8 cellular contexts compared by ENCODE assay signal in the genomic region with DNA sequence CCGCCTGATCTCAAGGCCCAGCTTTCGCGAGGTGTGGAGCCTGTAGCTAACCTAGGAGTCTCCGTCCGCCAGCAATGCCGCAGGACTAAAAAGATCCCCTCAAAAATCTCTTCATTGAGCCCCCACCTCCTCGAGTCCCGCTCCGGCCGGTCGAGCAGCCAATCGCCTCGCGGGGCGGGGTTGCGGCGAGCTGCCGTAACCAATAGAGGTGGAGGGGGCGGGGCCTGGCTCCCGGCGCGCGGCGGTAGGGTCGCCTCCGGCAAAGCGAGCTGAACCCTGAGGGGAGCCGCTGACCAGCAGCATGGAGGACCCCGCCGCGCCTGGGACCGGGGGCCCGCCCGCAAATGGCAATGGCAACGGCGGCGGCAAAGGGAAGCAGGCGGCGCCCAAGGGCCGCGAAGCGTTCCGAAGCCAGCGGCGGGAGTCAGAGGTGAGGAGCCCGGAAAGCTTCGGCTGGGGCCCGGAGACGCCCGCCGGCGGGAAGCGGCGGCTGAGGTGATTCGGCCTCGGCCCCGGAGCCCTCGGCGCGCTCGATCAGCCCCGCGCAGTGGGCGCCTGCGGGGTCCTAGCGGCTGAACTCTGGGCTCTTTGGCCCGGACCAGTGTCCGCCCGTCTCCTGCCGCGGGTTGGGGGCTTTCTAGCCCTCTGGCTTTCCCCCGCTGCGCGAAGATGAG. TPM values are rescaled to one million over a fixed set of nuclear protein-coding genes. Genes with fewer than 3 reads are reported as not detected.
DNase-seq lines count a peak whose midpoint lies in the region; ATAC-seq, FAIRE-seq and TF ChIP-seq lines count a peak whose summit lies in the region.

A gene with protein sequence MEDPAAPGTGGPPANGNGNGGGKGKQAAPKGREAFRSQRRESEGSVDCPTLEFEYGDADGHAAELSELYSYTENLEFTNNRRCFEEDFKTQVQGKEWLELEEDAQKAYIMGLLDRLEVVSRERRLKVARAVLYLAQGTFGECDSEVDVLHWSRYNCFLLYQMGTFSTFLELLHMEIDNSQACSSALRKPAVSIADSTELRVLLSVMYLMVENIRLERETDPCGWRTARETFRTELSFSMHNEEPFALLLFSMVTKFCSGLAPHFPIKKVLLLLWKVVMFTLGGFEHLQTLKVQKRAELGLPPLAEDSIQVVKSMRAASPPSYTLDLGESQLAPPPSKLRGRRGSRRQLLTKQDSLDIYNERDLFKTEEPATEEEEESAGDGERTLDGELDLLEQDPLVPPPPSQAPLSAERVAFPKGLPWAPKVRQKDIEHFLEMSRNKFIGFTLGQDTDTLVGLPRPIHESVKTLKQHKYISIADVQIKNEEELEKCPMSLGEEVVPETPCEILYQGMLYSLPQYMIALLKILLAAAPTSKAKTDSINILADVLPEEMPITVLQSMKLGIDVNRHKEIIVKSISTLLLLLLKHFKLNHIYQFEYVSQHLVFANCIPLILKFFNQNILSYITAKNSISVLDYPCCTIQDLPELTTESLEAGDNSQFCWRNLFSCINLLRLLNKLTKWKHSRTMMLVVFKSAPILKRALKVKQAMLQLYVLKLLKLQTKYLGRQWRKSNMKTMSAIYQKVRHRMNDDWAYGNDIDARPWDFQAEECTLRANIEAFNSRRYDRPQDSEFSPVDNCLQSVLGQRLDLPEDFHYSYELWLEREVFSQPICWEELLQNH (plus strand): TSS at position 261 of the 674 bp plus-strand sequence. CDS start 41 bp downstream, at position 302.

- H3K79me2 ChIP-seq in keratinocyte (ENCODE audit: control insufficient read depth, insufficient read depth, low read length): peaks cover 7% of the 10 kb centered on the region

- H3K4me2 ChIP-seq in keratinocyte (ENCODE audit: control insufficient read depth, extremely low read depth, insufficient read depth, low read depth, low read length): peak within 1 kb of the TSS; percentile 93

- H3K27ac ChIP-seq in keratinocyte (ENCODE audit: control insufficient read depth, insufficient read depth, low read length): peak within 1 kb of the TSS; percentile 73

- TF ChIP-seq CTCF in keratinocyte (optimal IDR thresholded peaks at IDR 0.05 in 1 of 3, IDR thresholded peaks at IDR 0.05 in 1 of 3, conservative IDR thresholded peaks at IDR 0.05 in 1 of 3; ENCODE audit: extremely low read depth in 1 of 3, insufficient read depth in 2 of 3, low read length in 3 of 3): peak in 1 of 3 experiments; percentile 17

- peak within 1 kb of the TSS; percentile 87 for H3K9ac ChIP-seq in keratinocyte (ENCODE audit: control insufficient read depth, extremely low read depth, insufficient read depth, low read length)

- no peaks in the 10 kb centered on the region for H3K27me3 ChIP-seq in keratinocyte (ENCODE audit: control insufficient read depth, extremely low read depth, insufficient read depth, low read length)

- peak within 1 kb of the TSS; percentile 98 for H2AFZ ChIP-seq in keratinocyte (ENCODE audit: control insufficient read depth, low read length)

- H3K9me1 ChIP-seq in keratinocyte (ENCODE audit: control insufficient read depth, extremely low read depth, insufficient read depth, low read length): no peaks in the 10 kb centered on the region

- ATAC-seq in GM19043 (IDR thresholded peaks at IDR 0.05; ENCODE audit: low read depth, unreplicated experiment) (peak; percentile 96), HG03342 (IDR thresholded peaks at IDR 0.05; ENCODE audit: unreplicated experiment) (peak; percentile 95)

- DNase-seq in Ammon's horn (ENCODE audit: low spot score) (peak; percentile 93), NCI-H345 (lab: John Stamatoyannopoulos, UW) (peak; percentile 93), keratinocyte (ENCODE audit: low read depth, low spot score) (no peak)
- peak; percentile 76 to 84 (median 82) for DNase-seq in activated CD4-positive, CD25-positive, alpha-beta regulatory T cell (lab: John Stamatoyannopoulos, UW)
- peak; percentile 84 for DNase-seq in central memory CD4-positive, alpha-beta T cell
- DNase-seq in stimulated activated CD4-positive, alpha-beta T cell treated with anti-CD3 and anti-CD28 coated beads, Interleukin-15, amount 100 ng/mL, for 1 hour (ENCODE audit: low read depth in 1 of 2, low spot score in 1 of 2): peak; percentile 70 to 90

- no peaks in the 10 kb centered on the region for H3K9me3 ChIP-seq in keratinocyte (ENCODE audit: control insufficient read depth, low read depth, low read length)

- peaks cover 40% of the 10 kb centered on the region for H3K4me1 ChIP-seq in keratinocyte (ENCODE audit: control insufficient read depth, extremely low read depth, insufficient read depth, low read length)

- no peaks in the 10 kb centered on the region for H3K36me3 ChIP-seq in keratinocyte (ENCODE audit: control insufficient read depth in 2 of 2, extremely low read depth in 1 of 2, insufficient read depth in 2 of 2, low read length in 2 of 2)

- H4K20me1 ChIP-seq in keratinocyte (ENCODE audit: control insufficient read depth, extremely low read depth, insufficient read depth, low read length): no peaks in the 10 kb centered on the region

- no peak for FAIRE-seq in keratinocyte (lab: Jason Lieb, UNC)

- H3K4me3 ChIP-seq in keratinocyte (ENCODE audit: control insufficient read depth in 2 of 3, extremely low read depth in 1 of 3, insufficient read depth in 2 of 3, low read depth in 1 of 3, low read length in 3 of 3): peak within 1 kb of the TSS; percentile 68 to 89 (median 87)

- dilution Hi-C loops in keratinocyte (cut with MboI; ENCODE audit: extremely low pct_ligation_motif_present, low sequenced_read_pairs): no loop called here

RNA-seq across cellular contexts. Expression of the gene that starts here (rescaled TPM):
- 9.5 to 18.6 TPM (median 12.5 TPM) in 3 replicates for polyA plus RNA-seq in keratinocyte
- polyA plus RNA-seq in keratinocyte (2011; ENCODE audit: low read depth): 13.9 TPM
- 6.5 and 7.7 TPM in 2 replicates for polyA plus RNA-seq in keratinocyte (2011; cell fraction: cytosol; rRNA removed)
- 21.2 and 24.3 TPM in 2 replicates for polyA plus RNA-seq in keratinocyte (2011; cell fraction: nucleus; rRNA removed)
- 6.2 and 8.0 TPM in 2 replicates for polyA plus RNA-seq in keratinocyte (2012; ENCODE audit: low replicate concordance)
- polyA minus RNA-seq in keratinocyte: 13.1 to 30.0 TPM (median 18.0 TPM) in 3 replicates
- 14.2 TPM for polyA minus RNA-seq in keratinocyte (2011; cell fraction: cytosol; rRNA and poly(A)+ RNA removed)
- 11.6 and 24.7 TPM in 2 replicates for polyA minus RNA-seq in keratinocyte (2011; cell fraction: nucleus; rRNA and poly(A)+ RNA removed)
